1 cellular context compared by ENCODE assay signal in the genomic region with DNA sequence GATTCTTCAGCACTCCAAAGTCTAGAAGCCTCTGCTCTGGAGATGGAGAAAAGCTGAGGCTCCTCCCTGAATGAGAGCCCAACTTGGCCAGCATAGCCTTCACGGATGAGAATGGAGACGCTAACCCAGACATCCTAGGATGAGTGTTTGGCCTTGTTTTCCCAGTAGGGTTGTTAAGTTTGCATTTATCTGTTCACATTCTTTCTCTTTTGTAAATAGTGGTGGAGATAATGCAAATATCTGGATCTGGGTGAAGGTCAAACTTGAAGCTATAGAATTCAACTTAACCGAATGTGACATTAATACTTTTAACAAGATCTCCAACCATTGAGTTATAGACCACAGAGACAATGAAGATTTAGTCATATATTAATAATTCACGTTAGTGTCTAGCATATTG.
A peak's percentile ranks its signal among the peaks of the same experiment; 100 is the strongest.
TF ChIP-seq lines count a peak whose summit lies in the region.

No MANE protein-coding gene starts in this region.

TF ChIP-seq in HepG2, 621 proteins besides CTCF, POLR2A, EP300 and RAD21 (continued from another document and continues in another):
- TF ChIP-seq ZNF142 (CRISPR knock-in tag; IDR thresholded peaks at IDR 0.05) (no peak), ZNF770 (CRISPR knock-in tag; IDR thresholded peaks at IDR 0.05) (no peak), ZNF264 (CRISPR knock-in tag; IDR thresholded peaks at IDR 0.05) (0 out of 2 replicates have a peak, but pooled peaks have one; percentile 34), ZBTB20 (CRISPR knock-in tag; IDR thresholded peaks at IDR 0.05; ENCODE audit: borderline replicate concordance, low read depth) (peak; percentile 86; the same call in 1 of the 2 replicates), BCL6 (CRISPR knock-in tag; IDR thresholded peaks at IDR 0.05) (peak; percentile 79), ZFP36 (IDR thresholded peaks at IDR 0.05; ENCODE audit: borderline replicate concordance, low read depth, low read length, partially characterized antibody) (no peak), MATR3 (CRISPR knock-in tag; IDR thresholded peaks at IDR 0.05) (no peak), ETV5 (CRISPR knock-in tag; IDR thresholded peaks at IDR 0.05; ENCODE audit: borderline replicate concordance) (no peak), SALL1 (CRISPR knock-in tag; IDR thresholded peaks at IDR 0.05) (peak; percentile 47; the same call in 1 of the 2 replicates), FOXA1 (IDR thresholded peaks at IDR 0.05) (peak; percentile 24; the same call in 1 of the 2 replicates), FOXA1 (CRISPR knock-in tag; IDR thresholded peaks at IDR 0.05) (peak; percentile 85), TFDP1 (CRISPR knock-in tag; IDR thresholded peaks at IDR 0.05; ENCODE audit: borderline replicate concordance) (no peak), FOXO1 (CRISPR knock-in tag; IDR thresholded peaks at IDR 0.05) (no peak; the same call in 1 of the 2 replicates), ZNF317 (CRISPR knock-in tag; IDR thresholded peaks at IDR 0.05) (no peak), ZNF30 (CRISPR knock-in tag; IDR thresholded peaks at IDR 0.05) (no peak), ZNF713 (CRISPR knock-in tag; IDR thresholded peaks at IDR 0.05) (no peak), SAP130 (CRISPR knock-in tag; IDR thresholded peaks at IDR 0.05; ENCODE audit: low read depth) (peak; percentile 63), PRDM10 (CRISPR knock-in tag; IDR thresholded peaks at IDR 0.05; ENCODE audit: low read depth) (no peak), SMARCC2 (IDR thresholded peaks at IDR 0.05) (no peak), ZNF546 (CRISPR knock-in tag; conservative IDR thresholded peaks at IDR 0.05) (no peak)
- TF ChIP-seq, protein P1, sequence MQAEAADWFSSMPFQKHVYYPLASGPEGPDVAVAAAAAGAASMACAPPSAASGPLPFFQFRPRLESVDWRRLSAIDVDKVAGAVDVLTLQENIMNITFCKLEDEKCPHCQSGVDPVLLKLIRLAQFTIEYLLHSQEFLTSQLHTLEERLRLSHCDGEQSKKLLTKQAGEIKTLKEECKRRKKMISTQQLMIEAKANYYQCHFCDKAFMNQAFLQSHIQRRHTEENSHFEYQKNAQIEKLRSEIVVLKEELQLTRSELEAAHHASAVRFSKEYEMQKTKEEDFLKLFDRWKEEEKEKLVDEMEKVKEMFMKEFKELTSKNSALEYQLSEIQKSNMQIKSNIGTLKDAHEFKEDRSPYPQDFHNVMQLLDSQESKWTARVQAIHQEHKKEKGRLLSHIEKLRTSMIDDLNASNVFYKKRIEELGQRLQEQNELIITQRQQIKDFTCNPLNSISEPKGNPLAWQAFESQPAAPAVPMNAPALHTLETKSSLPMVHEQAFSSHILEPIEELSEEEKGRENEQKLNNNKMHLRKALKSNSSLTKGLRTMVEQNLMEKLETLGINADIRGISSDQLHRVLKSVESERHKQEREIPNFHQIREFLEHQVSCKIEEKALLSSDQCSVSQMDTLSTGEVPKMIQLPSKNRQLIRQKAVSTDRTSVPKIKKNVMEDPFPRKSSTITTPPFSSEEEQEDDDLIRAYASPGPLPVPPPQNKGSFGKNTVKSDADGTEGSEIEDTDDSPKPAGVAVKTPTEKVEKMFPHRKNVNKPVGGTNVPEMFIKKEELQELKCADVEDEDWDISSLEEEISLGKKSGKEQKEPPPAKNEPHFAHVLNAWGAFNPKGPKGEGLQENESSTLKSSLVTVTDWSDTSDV (CRISPR knock-in tag; IDR thresholded peaks at IDR 0.05): no peak
- TF ChIP-seq, protein P2, sequence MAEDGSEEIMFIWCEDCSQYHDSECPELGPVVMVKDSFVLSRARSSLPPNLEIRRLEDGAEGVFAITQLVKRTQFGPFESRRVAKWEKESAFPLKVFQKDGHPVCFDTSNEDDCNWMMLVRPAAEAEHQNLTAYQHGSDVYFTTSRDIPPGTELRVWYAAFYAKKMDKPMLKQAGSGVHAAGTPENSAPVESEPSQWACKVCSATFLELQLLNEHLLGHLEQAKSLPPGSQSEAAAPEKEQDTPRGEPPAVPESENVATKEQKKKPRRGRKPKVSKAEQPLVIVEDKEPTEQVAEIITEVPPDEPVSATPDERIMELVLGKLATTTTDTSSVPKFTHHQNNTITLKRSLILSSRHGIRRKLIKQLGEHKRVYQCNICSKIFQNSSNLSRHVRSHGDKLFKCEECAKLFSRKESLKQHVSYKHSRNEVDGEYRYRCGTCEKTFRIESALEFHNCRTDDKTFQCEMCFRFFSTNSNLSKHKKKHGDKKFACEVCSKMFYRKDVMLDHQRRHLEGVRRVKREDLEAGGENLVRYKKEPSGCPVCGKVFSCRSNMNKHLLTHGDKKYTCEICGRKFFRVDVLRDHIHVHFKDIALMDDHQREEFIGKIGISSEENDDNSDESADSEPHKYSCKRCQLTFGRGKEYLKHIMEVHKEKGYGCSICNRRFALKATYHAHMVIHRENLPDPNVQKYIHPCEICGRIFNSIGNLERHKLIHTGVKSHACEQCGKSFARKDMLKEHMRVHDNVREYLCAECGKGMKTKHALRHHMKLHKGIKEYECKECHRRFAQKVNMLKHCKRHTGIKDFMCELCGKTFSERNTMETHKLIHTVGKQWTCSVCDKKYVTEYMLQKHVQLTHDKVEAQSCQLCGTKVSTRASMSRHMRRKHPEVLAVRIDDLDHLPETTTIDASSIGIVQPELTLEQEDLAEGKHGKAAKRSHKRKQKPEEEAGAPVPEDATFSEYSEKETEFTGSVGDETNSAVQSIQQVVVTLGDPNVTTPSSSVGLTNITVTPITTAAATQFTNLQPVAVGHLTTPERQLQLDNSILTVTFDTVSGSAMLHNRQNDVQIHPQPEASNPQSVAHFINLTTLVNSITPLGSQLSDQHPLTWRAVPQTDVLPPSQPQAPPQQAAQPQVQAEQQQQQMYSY (CRISPR knock-in tag; IDR thresholded peaks at IDR 0.05): no peak
- TF ChIP-seq, protein P3, sequence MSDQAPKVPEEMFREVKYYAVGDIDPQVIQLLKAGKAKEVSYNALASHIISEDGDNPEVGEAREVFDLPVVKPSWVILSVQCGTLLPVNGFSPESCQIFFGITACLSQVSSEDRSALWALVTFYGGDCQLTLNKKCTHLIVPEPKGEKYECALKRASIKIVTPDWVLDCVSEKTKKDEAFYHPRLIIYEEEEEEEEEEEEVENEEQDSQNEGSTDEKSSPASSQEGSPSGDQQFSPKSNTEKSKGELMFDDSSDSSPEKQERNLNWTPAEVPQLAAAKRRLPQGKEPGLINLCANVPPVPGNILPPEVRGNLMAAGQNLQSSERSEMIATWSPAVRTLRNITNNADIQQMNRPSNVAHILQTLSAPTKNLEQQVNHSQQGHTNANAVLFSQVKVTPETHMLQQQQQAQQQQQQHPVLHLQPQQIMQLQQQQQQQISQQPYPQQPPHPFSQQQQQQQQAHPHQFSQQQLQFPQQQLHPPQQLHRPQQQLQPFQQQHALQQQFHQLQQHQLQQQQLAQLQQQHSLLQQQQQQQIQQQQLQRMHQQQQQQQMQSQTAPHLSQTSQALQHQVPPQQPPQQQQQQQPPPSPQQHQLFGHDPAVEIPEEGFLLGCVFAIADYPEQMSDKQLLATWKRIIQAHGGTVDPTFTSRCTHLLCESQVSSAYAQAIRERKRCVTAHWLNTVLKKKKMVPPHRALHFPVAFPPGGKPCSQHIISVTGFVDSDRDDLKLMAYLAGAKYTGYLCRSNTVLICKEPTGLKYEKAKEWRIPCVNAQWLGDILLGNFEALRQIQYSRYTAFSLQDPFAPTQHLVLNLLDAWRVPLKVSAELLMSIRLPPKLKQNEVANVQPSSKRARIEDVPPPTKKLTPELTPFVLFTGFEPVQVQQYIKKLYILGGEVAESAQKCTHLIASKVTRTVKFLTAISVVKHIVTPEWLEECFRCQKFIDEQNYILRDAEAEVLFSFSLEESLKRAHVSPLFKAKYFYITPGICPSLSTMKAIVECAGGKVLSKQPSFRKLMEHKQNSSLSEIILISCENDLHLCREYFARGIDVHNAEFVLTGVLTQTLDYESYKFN (CRISPR knock-in tag; conservative IDR thresholded peaks at IDR 0.05): peak; percentile 86
- TF ChIP-seq, protein P4, sequence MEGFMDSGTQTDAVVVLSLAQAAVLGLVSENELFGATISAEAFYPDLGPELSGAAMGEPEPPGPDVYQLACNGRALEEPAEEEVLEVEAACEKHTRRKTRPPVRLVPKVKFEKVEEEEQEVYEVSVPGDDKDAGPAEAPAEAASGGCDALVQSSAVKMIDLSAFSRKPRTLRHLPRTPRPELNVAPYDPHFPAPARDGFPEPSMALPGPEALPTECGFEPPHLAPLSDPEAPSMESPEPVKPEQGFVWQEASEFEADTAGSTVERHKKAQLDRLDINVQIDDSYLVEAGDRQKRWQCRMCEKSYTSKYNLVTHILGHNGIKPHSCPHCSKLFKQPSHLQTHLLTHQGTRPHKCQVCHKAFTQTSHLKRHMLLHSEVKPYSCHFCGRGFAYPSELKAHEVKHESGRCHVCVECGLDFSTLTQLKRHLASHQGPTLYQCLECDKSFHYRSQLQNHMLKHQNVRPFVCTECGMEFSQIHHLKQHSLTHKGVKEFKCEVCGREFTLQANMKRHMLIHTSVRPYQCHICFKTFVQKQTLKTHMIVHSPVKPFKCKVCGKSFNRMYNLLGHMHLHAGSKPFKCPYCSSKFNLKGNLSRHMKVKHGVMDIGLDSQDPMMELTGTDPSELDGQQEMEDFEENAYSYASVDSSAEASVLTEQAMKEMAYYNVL (CRISPR knock-in tag; IDR thresholded peaks at IDR 0.05; ENCODE audit: borderline replicate concordance): peak; percentile 93; the same call in 1 of the 2 replicates
